Comparison of ENCODE assay signal across 8 cellular contexts in genomic region chr10:92688573-92688926, GRCh38. TPM values are rescaled to one million over a fixed set of nuclear protein-coding genes. Genes with fewer than 3 reads are reported as not detected.
DNase-seq lines count a peak whose midpoint lies in the region; ATAC-seq and TF ChIP-seq lines count a peak whose summit lies in the region.

No MANE protein-coding gene starts in this region.

- CTCF ChIA-PET in activated CD8-positive, alpha-beta memory T cell treated with anti-CD3 and anti-CD28 coated beads, Interleukin-2, amount 10 ng/mL, durations not matched to agents 7 days and 5 days (lab: Charles Lee) = interaction anchor here (1.2 kb wide), 1 partner anchor 7 kb away, joined by 3 read pairs; no protein-coding TSS in a partner anchor

- TF ChIP-seq CTCF in left lung (IDR thresholded peaks at IDR 0.05) (no peak), thoracic aorta (IDR thresholded peaks at IDR 0.05) (no peak), GM20000 (IDR thresholded peaks at IDR 0.05; ENCODE audit: extremely low read depth, missing control alignments) (no peak)

- H3K36me3 ChIP-seq in left lung (no peaks in the 10 kb centered on the region), thoracic aorta (no peaks in the 10 kb centered on the region)

- peaks cover 2% of the 10 kb centered on the region for H3K9me3 Mint-ChIP-seq in activated CD8-positive, alpha-beta memory T cell treated with anti-CD3 and anti-CD28 coated beads, Interleukin-2, amount 10 ng/mL, durations not matched to agents 7 days and 5 days (ENCODE audit: low read depth)
- no peaks in the 10 kb centered on the region for H3K9me3 Mint-ChIP-seq in activated T-helper 1 cell treated with anti-CD3 and anti-CD28 coated beads, Interleukin-12 subunit alpha, Interleukin-12 subunit beta, Interleukin-2, Interleukin-4 antibody, amounts not matched to agents 30 ng/mL and 10 ng/mL and 1 ng/mL, durations not matched to agents 14 hours and 24 hours and 36 hours

- peaks cover 0 to 39% of the 10 kb centered on the region in 2 donors for H3K4me1 ChIP-seq in left lung
- H3K4me1 ChIP-seq in thoracic aorta (ENCODE audit: control insufficient read depth in 1 of 2, low read depth in 2 of 2) = peaks cover 0 to 9% of the 10 kb centered on the region in 2 donors

- H3K27me3 ChIP-seq in left lung = peaks cover 12 to 37% of the 10 kb centered on the region in 2 donors
- H3K27me3 ChIP-seq in thoracic aorta (replicated peaks; ENCODE audit: insufficient read depth) = no peaks in the 10 kb centered on the region

- ATAC-seq in activated CD8-positive, alpha-beta memory T cell treated with anti-CD3 and anti-CD28 coated beads, Interleukin-2, amount 10 ng/mL, durations not matched to agents 7 days and 5 days = no peak
- no peak for ATAC-seq in left lung
- no peak for ATAC-seq in thoracic aorta (ENCODE audit: insufficient number of reproducible peaks, low FRiP score, low read depth)
- ATAC-seq in HG03378 (IDR thresholded peaks at IDR 0.05; ENCODE audit: unreplicated experiment) = no peak

- H3K9me3 ChIP-seq in left lung (no peaks in the 10 kb centered on the region), thoracic aorta (no peaks in the 10 kb centered on the region)

- intact Hi-C loops in activated T-helper 1 cell treated with anti-CD3 and anti-CD28 coated beads, Interleukin-12 subunit alpha, Interleukin-12 subunit beta, Interleukin-2, Interleukin-4 antibody, amounts not matched to agents 30 ng/mL and 10 ng/mL and 1 ng/mL, durations not matched to agents 14 hours and 24 hours and 36 hours (cut with micrococcal nuclease) = loop anchor here (10.0 kb wide), 1 partner anchor 1814 kb away; the partner anchor contains the start of gene RPP30
- intact Hi-C loops in left lung (cut with DNase I) = no loop called here

- peaks cover 76% of the 10 kb centered on the region for H3K27me3 Mint-ChIP-seq in activated CD8-positive, alpha-beta memory T cell treated with anti-CD3 and anti-CD28 coated beads, Interleukin-2, amount 10 ng/mL, durations not matched to agents 7 days and 5 days
- H3K27me3 Mint-ChIP-seq in activated T-helper 1 cell treated with anti-CD3 and anti-CD28 coated beads, Interleukin-12 subunit alpha, Interleukin-12 subunit beta, Interleukin-2, Interleukin-4 antibody, amounts not matched to agents 30 ng/mL and 10 ng/mL and 1 ng/mL, durations not matched to agents 14 hours and 24 hours and 36 hours (ENCODE audit: insufficient read depth) = peaks cover 78% of the 10 kb centered on the region

- peak overlapping the region; percentile 50 to 87 for H3K4me3 ChIP-seq in left lung
- H3K4me3 ChIP-seq in thoracic aorta = peak overlapping the region; percentile 90

- H3K27ac Mint-ChIP-seq in activated CD8-positive, alpha-beta memory T cell treated with anti-CD3 and anti-CD28 coated beads, Interleukin-2, amount 10 ng/mL, durations not matched to agents 7 days and 5 days = no peak overlapping the region
- H3K27ac Mint-ChIP-seq in activated T-helper 1 cell treated with anti-CD3 and anti-CD28 coated beads, Interleukin-12 subunit alpha, Interleukin-12 subunit beta, Interleukin-2, Interleukin-4 antibody, amounts not matched to agents 30 ng/mL and 10 ng/mL and 1 ng/mL, durations not matched to agents 14 hours and 24 hours and 36 hours = no peak overlapping the region

- H3K4me1 Mint-ChIP-seq in activated CD8-positive, alpha-beta memory T cell treated with anti-CD3 and anti-CD28 coated beads, Interleukin-2, amount 10 ng/mL, durations not matched to agents 7 days and 5 days = peaks cover 26% of the 10 kb centered on the region
- H3K4me1 Mint-ChIP-seq in activated T-helper 1 cell treated with anti-CD3 and anti-CD28 coated beads, Interleukin-12 subunit alpha, Interleukin-12 subunit beta, Interleukin-2, Interleukin-4 antibody, amounts not matched to agents 30 ng/mL and 10 ng/mL and 1 ng/mL, durations not matched to agents 14 hours and 24 hours and 36 hours (ENCODE audit: low read depth) = peaks cover 23% of the 10 kb centered on the region

- DNase-seq in activated CD8-positive, alpha-beta memory T cell treated with anti-CD3 and anti-CD28 coated beads, Interleukin-2, amount 10 ng/mL, durations not matched to agents 7 days and 5 days = no peak
- DNase-seq in activated CD8-positive, alpha-beta memory T cell treated with anti-CD3 and anti-CD28 coated beads for 24 hours = no peak
- no peak for DNase-seq in activated T-helper 1 cell treated with anti-CD3 and anti-CD28 coated beads, Interleukin-12 subunit alpha, Interleukin-12 subunit beta, Interleukin-2, Interleukin-4 antibody, amounts not matched to agents 30 ng/mL and 10 ng/mL and 1 ng/mL, durations not matched to agents 14 hours and 24 hours and 36 hours (ENCODE audit: low spot score)
- DNase-seq in left lung (no peak), thoracic aorta (ENCODE audit: low spot score) (no peak), GM20000 (ENCODE audit: low spot score) (no peak)
- no peak for DNase-seq in stimulated activated CD4-positive, alpha-beta T cell treated with anti-CD3 and anti-CD28 coated beads, Interleukin-15, amount 100 ng/mL, for 24 hours

- H3K27ac ChIP-seq in left lung (peak overlapping the region in 1 of 2 donors; percentile 99), thoracic aorta (no peak overlapping the region)

- peak overlapping the region; percentile 51 for H3K4me3 Mint-ChIP-seq in activated CD8-positive, alpha-beta memory T cell treated with anti-CD3 and anti-CD28 coated beads, Interleukin-2, amount 10 ng/mL, durations not matched to agents 7 days and 5 days
- H3K4me3 Mint-ChIP-seq in activated T-helper 1 cell treated with anti-CD3 and anti-CD28 coated beads, Interleukin-12 subunit alpha, Interleukin-12 subunit beta, Interleukin-2, Interleukin-4 antibody, amounts not matched to agents 30 ng/mL and 10 ng/mL and 1 ng/mL, durations not matched to agents 14 hours and 24 hours and 36 hours = peak overlapping the region; percentile 73

- H3K36me3 Mint-ChIP-seq in activated CD8-positive, alpha-beta memory T cell treated with anti-CD3 and anti-CD28 coated beads, Interleukin-2, amount 10 ng/mL, durations not matched to agents 7 days and 5 days = no peaks in the 10 kb centered on the region
- H3K36me3 Mint-ChIP-seq in activated T-helper 1 cell treated with anti-CD3 and anti-CD28 coated beads, Interleukin-12 subunit alpha, Interleukin-12 subunit beta, Interleukin-2, Interleukin-4 antibody, amounts not matched to agents 30 ng/mL and 10 ng/mL and 1 ng/mL, durations not matched to agents 14 hours and 24 hours and 36 hours (ENCODE audit: low read depth) = no peaks in the 10 kb centered on the region

RNA-seq across cellular contexts. Expression of gene HHEX, which starts 1.2 kb away (rescaled TPM):
- total RNA-seq in activated CD8-positive, alpha-beta memory T cell treated with anti-CD3 and anti-CD28 coated beads, Interleukin-2, amount 10 ng/mL, durations not matched to agents 7 days and 5 days = under 1 TPM in 1 of 2 experiments, not detected in 1; 0.23 TPM
- total RNA-seq in activated T-helper 1 cell treated with anti-CD3 and anti-CD28 coated beads, Interleukin-12 subunit alpha, Interleukin-12 subunit beta, Interleukin-2, Interleukin-4 antibody, amounts not matched to agents 30 ng/mL and 10 ng/mL and 1 ng/mL, durations not matched to agents 14 hours and 24 hours and 36 hours = 0.16 and 0.32 TPM in 2 replicates
- 10 to 100 TPM; 13.7 to 22.8 TPM for total RNA-seq in left lung
- total RNA-seq in thoracic aorta = 10 to 100 TPM in 1 of 2 donors, 1 to 10 TPM in 1; 6.2 to 10.9 TPM
